Comparison of ENCODE assay signal across 19 cellular contexts in genomic region chr1:180544050-180544449, GRCh38. TPM values are rescaled to one million over a fixed set of nuclear protein-coding genes. Genes with fewer than 3 reads are reported as not detected.
DNase-seq lines count a peak whose midpoint lies in the region; ATAC-seq, FAIRE-seq and TF ChIP-seq lines count a peak whose summit lies in the region.
"Had no signal": no experiment of that assay in that cellular context is flagged by ENCODE, and none has a peak within 500 bp of the region (broad histone marks: within the 10 kb centered on the region; RNA-seq: fewer than 3 reads in every experiment).

No MANE protein-coding gene starts in this region.

- DNase-seq in mammary epithelial cell (no peak), breast epithelium (ENCODE audit: low spot score in 2 of 2) (no peak), NCI-H69 (lab: John Stamatoyannopoulos, UW) (peak; percentile 32), left lobe of liver (ENCODE audit: low spot score) (peak; percentile 79), thoracic aorta (ENCODE audit: low spot score) (no peak), frontal cortex (ENCODE audit: low spot score in 2 of 2) (no peak), left lung (no peak)
- no peak for DNase-seq in activated CD4-positive, alpha-beta T cell treated with anti-CD3 and anti-CD28 coated beads, Interleukin-2, amount 50 U/mL, for 4 hours
- DNase-seq: 8988T; CD8-positive, alpha-beta T cell; KBM-7; NCI-H1048; NCI-H1436 treated with DMSO at 0.1 percent for 48 hours; NCI-H2029 treated with DMSO at 0.1 percent for 48 hours; NCI-H2171 treated with DMSO at 0.1 percent for 48 hours; NCI-H510A treated with DMSO at 0.1 percent for 48 hours had no signal

- dilution Hi-C loops in mammary epithelial cell (cut with HindIII; ENCODE audit: low sequenced_read_pairs): no loop called here

- no peaks in the 10 kb centered on the region for H3K79me2 ChIP-seq in mammary epithelial cell (ENCODE audit: insufficient read depth, low read length)

- peak; percentile 99 for ATAC-seq in left lobe of liver
- ATAC-seq in thoracic aorta (ENCODE audit: insufficient number of reproducible peaks, low FRiP score, low read depth): no peak
- no peak for ATAC-seq in left lung
- ATAC-seq: CD8-positive, alpha-beta T cell; HCT116; Panc1 had no signal

- no peak overlapping the region for H3K4me2 ChIP-seq in mammary epithelial cell (ENCODE audit: insufficient read depth, low read depth, low read length)

- H3K27me3 ChIP-seq in mammary epithelial cell (ENCODE audit: insufficient read depth, low read length) (no peaks in the 10 kb centered on the region), breast epithelium (no peaks in the 10 kb centered on the region), thoracic aorta (replicated peaks; ENCODE audit: insufficient read depth) (no peaks in the 10 kb centered on the region), left lung (no peaks in the 10 kb centered on the region)

- H2AFZ ChIP-seq in mammary epithelial cell (ENCODE audit: low read depth, low read length): peak overlapping the region; percentile 46

- TF ChIP-seq POLR2A in breast epithelium (IDR thresholded peaks at IDR 0.05): no peak

- TF ChIP-seq CTCF in mammary epithelial cell (conservative IDR thresholded peaks at IDR 0.05 in 1 of 2, IDR thresholded peaks at IDR 0.05 in 1 of 2; ENCODE audit: extremely low read depth in 1 of 2, insufficient read depth in 1 of 2, low read depth in 1 of 2, low read length in 2 of 2) (no peak), breast epithelium (IDR thresholded peaks at IDR 0.05) (no peak), thoracic aorta (IDR thresholded peaks at IDR 0.05) (no peak), left lung (IDR thresholded peaks at IDR 0.05) (no peak)

- H3K9me3 ChIP-seq in mammary epithelial cell (replicated peaks; ENCODE audit: insufficient read depth, low read length) (no peaks in the 10 kb centered on the region), breast epithelium (no peaks in the 10 kb centered on the region), thoracic aorta (no peaks in the 10 kb centered on the region), left lung (no peaks in the 10 kb centered on the region)

- in situ Hi-C loops in mammary epithelial cell (cut with MboI; ENCODE audit: low sequenced_read_pairs in 2 of 2): no loop called here

- H3K4me1 ChIP-seq in mammary epithelial cell (ENCODE audit: insufficient read depth, low read length) (peaks cover 18% of the 10 kb centered on the region), breast epithelium (no peaks in the 10 kb centered on the region), thoracic aorta (ENCODE audit: control insufficient read depth in 1 of 2, low read depth in 2 of 2) (peaks cover 25 to 53% of the 10 kb centered on the region in 2 donors), left lung (no peaks in the 10 kb centered on the region)

- H3K36me3 ChIP-seq in mammary epithelial cell (ENCODE audit: insufficient read depth, low read length) (no peaks in the 10 kb centered on the region), breast epithelium (no peaks in the 10 kb centered on the region), thoracic aorta (no peaks in the 10 kb centered on the region), left lung (no peaks in the 10 kb centered on the region)

- WGBS in mammary epithelial cell (ENCODE audit: low coverage, missing lambda C conversion rate): 36% methylated on average over 3 of the region's 4 CpGs

- CTCF ChIA-PET in mammary epithelial cell (lab: Charles Lee; ENCODE audit: low non-redundant PET): no interaction called here

- intact Hi-C loops in mammary epithelial cell (cut with micrococcal nuclease): no loop called here
- intact Hi-C loops in breast epithelium (cut with DNase I; ENCODE audit: low total_unique reads): no loop called here
- intact Hi-C loops in left lung (cut with DNase I): no loop called here

- H3K9ac ChIP-seq in mammary epithelial cell (ENCODE audit: insufficient read depth, low read length): no peak overlapping the region

- no peak overlapping the region for H3K27ac ChIP-seq in mammary epithelial cell (ENCODE audit: insufficient read depth, low read depth, low read length)
- H3K27ac ChIP-seq in breast epithelium: peak overlapping the region in 1 of 2 donors; percentile 21
- peak overlapping the region; percentile 77 to 89 for H3K27ac ChIP-seq in thoracic aorta
- no peak overlapping the region for H3K27ac ChIP-seq in left lung

- H3K4me3 ChIP-seq in mammary epithelial cell (replicated peaks in 1 of 3; ENCODE audit: insufficient read depth in 1 of 3, low read depth in 2 of 3, low read length in 3 of 3) (no peak overlapping the region), breast epithelium (no peak overlapping the region), thoracic aorta (no peak overlapping the region), left lung (no peak overlapping the region)

- no peak for FAIRE-seq in frontal cortex (lab: Jason Lieb, UNC)

- no TSS peak for BruUV-seq in mammary epithelial cell (replicated peaks; lab: Mats Ljungman, UMichigan)

- no peaks in the 10 kb centered on the region for H4K20me1 ChIP-seq in mammary epithelial cell (ENCODE audit: insufficient read depth, low read length)

RNA-seq across cellular contexts. Expression of gene OVAAL, which starts 14.7 kb away (rescaled TPM):
- under 1 TPM in 1 of 2 donors, not detected in 1; 0.17 TPM for total RNA-seq in mammary epithelial cell
- polyA plus RNA-seq in mammary epithelial cell: 0.03 TPM
- not detected for polyA minus RNA-seq in mammary epithelial cell
- total RNA-seq in breast epithelium: not detected
- not detected for total RNA-seq in left lobe of liver
- total RNA-seq in thoracic aorta: not detected
- total RNA-seq in frontal cortex: not detected
- total RNA-seq in left lung: not detected
- total RNA-seq: CD8-positive, alpha-beta T cell had no signal
- polyA plus RNA-seq: BJ had no signal

RNA-seq across cellular contexts. Expression of gene ACBD6, which starts 41.7 kb away (rescaled TPM):
- total RNA-seq in mammary epithelial cell (10 to 100 TPM; 50.7 to 77.8 TPM), breast epithelium (10 to 100 TPM; 42.6 to 50.1 (median 48.8) TPM), left lobe of liver (11.1 TPM), thoracic aorta (10 to 100 TPM; 44.0 to 53.5 TPM), frontal cortex (57.1 TPM), left lung (10 to 100 TPM; 26.5 to 36.2 TPM)
- polyA plus RNA-seq in mammary epithelial cell: 60.0 TPM
- 50.0 TPM for polyA minus RNA-seq in mammary epithelial cell

Comparison
In these comparisons a context has a peak if more than half of its experiments do, and no peak if none do; other contexts are left out.
1. DNase-seq: peak in NCI-H69 (single experiment) and left lobe of liver (single experiment); none in mammary epithelial cell (single experiment), breast epithelium (0 of 2), thoracic aorta (single experiment), activated CD4-positive, alpha-beta T cell treated with anti-CD3 and anti-CD28 coated beads, Interleukin-2, amount 50 U/mL, for 4 hours (0 of 2), frontal cortex (0 of 2) and left lung (0 of 2).
2. H3K27ac ChIP-seq: peak in thoracic aorta (2 of 2); none in mammary epithelial cell (single experiment) and left lung (0 of 2).